ENCODE assay signal across 15 cellular contexts in genomic region chr4:82733636-82734035, GRCh38.
DNase-seq lines count a peak whose midpoint lies in the region; ATAC-seq and TF ChIP-seq lines count a peak whose summit lies in the region.
"Had no signal": no experiment of that assay in that cellular context is flagged by ENCODE, and none has a peak within 500 bp of the region (broad histone marks: within the 10 kb centered on the region; RNA-seq: fewer than 3 reads in every experiment).

No MANE protein-coding gene starts in this region.

- intact Hi-C loops in CD4-positive, alpha-beta T cell (cut with DNase I, micrococcal nuclease): loop anchor here in 1 of 2 experiments (10.0 kb wide), 1 partner anchor 269 kb away; no protein-coding TSS in a partner anchor

- ATAC-seq in GM21423 (IDR thresholded peaks at IDR 0.05; ENCODE audit: unreplicated experiment): no peak
- ATAC-seq in CD4-positive, alpha-beta T cell (ENCODE audit: poor library complexity): no peak

- POLR2A ChIA-PET in CD4-positive, alpha-beta T cell (lab: Charles Lee): no interaction called here

- H3K27me3 Mint-ChIP-seq in CD4-positive, alpha-beta T cell: no peaks in the 10 kb centered on the region

- H3K27ac ChIP-seq in epithelial cell of prostate: no peak overlapping the region
- H3K27ac ChIP-seq in CD4-positive, alpha-beta T cell (ENCODE audit: low read depth, low read length): no peak overlapping the region
- H3K27ac ChIP-seq: skin epidermis, thoracic aorta had no signal

- CTCF ChIA-PET in CD4-positive, alpha-beta T cell (lab: Charles Lee): no interaction called here

- no peaks in the 10 kb centered on the region for H3K9me3 ChIP-seq in CD4-positive, alpha-beta T cell (ENCODE audit: control insufficient read depth, low read length)
- H3K9me3 ChIP-seq: thoracic aorta had no signal

- TF ChIP-seq CTCF in CD4-positive, alpha-beta T cell (IDR thresholded peaks at IDR 0.05): no peak

- peaks cover 5% of the 10 kb centered on the region for H3K27me3 ChIP-seq in CD4-positive, alpha-beta T cell (ENCODE audit: control insufficient read depth, insufficient read depth, low read length)

- no peaks in the 10 kb centered on the region for H3K36me3 Mint-ChIP-seq in CD4-positive, alpha-beta T cell (ENCODE audit: low read depth)

- peak; percentile 4 to 9 for DNase-seq in activated CD4-positive, alpha-beta T cell treated with anti-CD3 and anti-CD28 coated beads, Interleukin-2, amount 50 U/mL, for 48 hours
- no peak for DNase-seq in activated CD4-positive, alpha-beta T cell treated with anti-CD3 and anti-CD28 coated beads, Interleukin-2, amount 50 U/mL, for 1 hour
- DNase-seq in RPMI7951 (ENCODE audit: low read depth): peak; percentile 44
- DNase-seq in epithelial cell of prostate (ENCODE audit: low read depth, low spot score): peak; percentile 84
- DNase-seq in renal cortical epithelial cell (ENCODE audit: low read depth): peak; percentile 87
- no peak for DNase-seq in NCI-H2107 treated with DMSO at 0.1 percent for 48 hours (lab: John Stamatoyannopoulos, UW; ENCODE audit: unreplicated experiment)
- no peak for DNase-seq in CD4-positive, alpha-beta T cell
- DNase-seq: activated CD4-positive, CD25-positive, alpha-beta regulatory T cell; activated T-cell treated with anti-CD3 and anti-CD28 coated beads, Interleukin-2, amount 50 U/mL, for 24 hours; CD8-positive, alpha-beta memory T cell; GF-D8; MM.1S had no signal

- H3K4me3 Mint-ChIP-seq in CD4-positive, alpha-beta T cell: no peak overlapping the region
- H3K4me3 Mint-ChIP-seq: activated T-cell treated with anti-CD3 and anti-CD28 coated beads, Interleukin-2, amount 50 U/mL, for 24 hours; CD8-positive, alpha-beta memory T cell had no signal

- H3K9me3 Mint-ChIP-seq in CD4-positive, alpha-beta T cell: no peaks in the 10 kb centered on the region
- H3K9me3 Mint-ChIP-seq: activated T-cell treated with anti-CD3 and anti-CD28 coated beads, Interleukin-2, amount 50 U/mL, for 24 hours; CD8-positive, alpha-beta memory T cell had no signal

- H3K27ac Mint-ChIP-seq in CD4-positive, alpha-beta T cell: no peak overlapping the region
- H3K27ac Mint-ChIP-seq: activated T-cell treated with anti-CD3 and anti-CD28 coated beads, Interleukin-2, amount 50 U/mL, for 24 hours; CD8-positive, alpha-beta memory T cell had no signal

- H3K4me1 Mint-ChIP-seq in CD4-positive, alpha-beta T cell (ENCODE audit: low read depth): peaks cover 4% of the 10 kb centered on the region
- H3K4me1 Mint-ChIP-seq: CD8-positive, alpha-beta memory T cell had no signal

Comparison
In these comparisons a context has a peak if more than half of its experiments do, and no peak if none do; other contexts are left out.
1. DNase-seq: peak in activated CD4-positive, alpha-beta T cell treated with anti-CD3 and anti-CD28 coated beads, Interleukin-2, amount 50 U/mL, for 48 hours (2 of 2), RPMI7951 (single experiment), epithelial cell of prostate (single experiment) and renal cortical epithelial cell (single experiment); none in activated CD4-positive, alpha-beta T cell treated with anti-CD3 and anti-CD28 coated beads, Interleukin-2, amount 50 U/mL, for 1 hour (single experiment), NCI-H2107 treated with DMSO at 0.1 percent for 48 hours (single experiment) and CD4-positive, alpha-beta T cell (0 of 10).